9 cellular contexts compared by ENCODE assay signal in the genomic region with DNA sequence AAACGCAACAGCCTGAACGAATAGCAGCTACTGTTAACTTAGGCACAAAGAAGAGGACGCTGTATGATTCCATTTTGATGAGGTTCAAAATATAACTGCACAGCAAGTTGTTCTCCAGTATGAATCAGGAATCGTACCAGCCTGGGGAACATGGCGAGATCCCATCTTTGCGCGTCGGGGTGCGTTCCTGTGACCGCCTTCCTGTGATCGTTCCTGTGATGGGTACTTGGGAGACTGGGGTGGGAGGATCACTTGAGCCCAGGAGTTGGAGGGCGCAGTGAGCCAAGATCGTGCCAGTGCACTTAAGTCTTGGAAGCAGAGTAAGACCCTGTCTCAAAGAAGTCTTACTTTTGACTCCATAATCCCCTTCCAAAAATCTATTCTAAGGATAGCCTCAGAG. TPM values are rescaled to one million over a fixed set of nuclear protein-coding genes. Genes with fewer than 3 reads are reported as not detected.
DNase-seq lines count a peak whose midpoint lies in the region; ATAC-seq and TF ChIP-seq lines count a peak whose summit lies in the region.
"Had no signal": no experiment of that assay in that cellular context is flagged by ENCODE, and none has a peak within 500 bp of the region (broad histone marks: within the 10 kb centered on the region; RNA-seq: fewer than 3 reads in every experiment).

No MANE protein-coding gene starts in this region.

- H3K9me3 Mint-ChIP-seq in HFFc6 = no peaks in the 10 kb centered on the region

- ATAC-seq in HG02973 (IDR thresholded peaks at IDR 0.05; ENCODE audit: unreplicated experiment) = no peak

- no peak overlapping the region for H3K9ac ChIP-seq in fibroblast of lung (ENCODE audit: insufficient read depth, low read length)

- intact Hi-C loops in adrenal gland (cut with DNase I) = loop anchor here in 1 of 2 donors (10.0 kb wide), 1 partner anchor 107 kb away; a partner anchor contains a TSS

- H3K27ac Mint-ChIP-seq in HFFc6 = no peak overlapping the region

- H2AFZ ChIP-seq in fibroblast of lung (ENCODE audit: low read length) = no peak overlapping the region

- H4K20me1 ChIP-seq in fibroblast of lung (ENCODE audit: control insufficient read depth, extremely low read depth, insufficient read depth, low read length) = no peaks in the 10 kb centered on the region

- DNase-seq in HFFc6 (no peak), SJSA1 (ENCODE audit: low read depth in 1 of 2, low spot score in 2 of 2) (no peak), fibroblast of lung (ENCODE audit: low read depth in 2 of 2) (no peak), retinal pigment epithelial cell (ENCODE audit: low read depth) (no peak), adrenal gland (no peak), DMS79 (lab: John Stamatoyannopoulos, UW) (no peak)
- no peak for DNase-seq in activated effector memory CD4-positive, alpha-beta T cell treated with anti-CD3 and anti-CD28 coated beads, Interleukin-2, amount 50 U/mL, for 16 hours

- TF ChIP-seq POLR2A in adrenal gland (IDR thresholded peaks at IDR 0.05) = no peak

- H3K4me3 ChIP-seq in SJSA1 (0 out of 2 replicates have a peak overlapping the region, but pooled peaks have one; percentile 65), fibroblast of lung (replicated peaks in 1 of 4; ENCODE audit: control extremely low read depth in 1 of 4, insufficient read depth in 1 of 4, low read depth in 3 of 4, low read length in 4 of 4) (peak overlapping the region in 2 of 4 experiments; percentile 83 to 99), retinal pigment epithelial cell (ENCODE audit: low read length) (peak overlapping the region; percentile 93), adrenal gland (peak overlapping the region in 1 of 4 donors; percentile 87)

- H3K4me1 Mint-ChIP-seq in HFFc6 (ENCODE audit: low read depth) = peaks cover 28% of the 10 kb centered on the region

- peaks cover 20% of the 10 kb centered on the region for H3K36me3 Mint-ChIP-seq in HFFc6 (ENCODE audit: low read depth)

- peak overlapping the region; percentile 61 for H3K4me2 ChIP-seq in fibroblast of lung (ENCODE audit: extremely low read depth, insufficient read depth, low read length)

- peak overlapping the region; percentile 22; the same call in 1 of the 2 replicates for H3K4me3 Mint-ChIP-seq in HFFc6

- H3K27ac ChIP-seq in SJSA1 (no peak overlapping the region), fibroblast of lung (ENCODE audit: insufficient read depth, low read length) (no peak overlapping the region), adrenal gland (peak overlapping the region in 1 of 5 donors; percentile 97)

- H3K27me3 Mint-ChIP-seq in HFFc6 (ENCODE audit: insufficient read depth) = peaks cover 11% of the 10 kb centered on the region

- 84 to 85% (median 84%) methylated on average over 13 of the region's 13 CpGs for WGBS in adrenal gland, 4 donors

- peaks cover 38% of the 10 kb centered on the region for H3K79me2 ChIP-seq in fibroblast of lung (ENCODE audit: control insufficient read depth, insufficient read depth, low read length)

- H3K9me3 ChIP-seq in SJSA1 (replicated peaks) (no peaks in the 10 kb centered on the region), fibroblast of lung (ENCODE audit: control insufficient read depth, insufficient read depth, low read depth, low read length) (no peaks in the 10 kb centered on the region), adrenal gland (replicated peaks in 1 of 3) (no peaks in the 10 kb centered on the region)

- H3K27me3 ChIP-seq in SJSA1 (replicated peaks) = no peaks in the 10 kb centered on the region
- no peaks in the 10 kb centered on the region for H3K27me3 ChIP-seq in fibroblast of lung (ENCODE audit: control insufficient read depth, insufficient read depth, low read length)
- H3K27me3 ChIP-seq in adrenal gland = no peaks in the 10 kb centered on the region
- H3K27me3 ChIP-seq: cardiac muscle cell had no signal

- H3K36me3 ChIP-seq in SJSA1 = peaks cover 5% of the 10 kb centered on the region
- no peaks in the 10 kb centered on the region for H3K36me3 ChIP-seq in fibroblast of lung (ENCODE audit: control insufficient read depth, insufficient read depth, low read length)
- H3K36me3 ChIP-seq in adrenal gland (replicated peaks in 1 of 2) = no peaks in the 10 kb centered on the region
- H3K36me3 ChIP-seq: cardiac muscle cell had no signal

- H3K4me1 ChIP-seq in SJSA1 (replicated peaks) (peaks cover 10% of the 10 kb centered on the region), fibroblast of lung (ENCODE audit: control insufficient read depth, extremely low read depth, insufficient read depth, low read length) (no peaks in the 10 kb centered on the region), adrenal gland (replicated peaks in 1 of 2) (peaks cover 8 to 27% of the 10 kb centered on the region in 2 donors)

- TF ChIP-seq CTCF in HFFc6 (IDR thresholded peaks at IDR 0.05) (no peak), fibroblast of lung (conservative IDR thresholded peaks at IDR 0.05 in 1 of 2, IDR thresholded peaks at IDR 0.05 in 1 of 2; ENCODE audit: low read depth in 1 of 2, low read length in 2 of 2) (no peak), retinal pigment epithelial cell (conservative IDR thresholded peaks at IDR 0.05; ENCODE audit: low read depth, low read length) (no peak), adrenal gland (IDR thresholded peaks at IDR 0.05) (no peak)

RNA-seq across cellular contexts. Expression of a gene that starts 1.0 kb away (rescaled TPM):
- total RNA-seq in HFFc6 (2021; fragmentation: NEBNext Ultra II Directional; extraction: Animal tissue kit (Norgen Biotek cat#: 25700)) = 10 to 100 TPM; 36.3 to 40.1 (median 39.4) TPM
- total RNA-seq in SJSA1 (2014; rRNA removed; shearing (Covaris generic)) = 19.7 and 36.6 TPM in 2 replicates
- 20.8 and 27.2 TPM in 2 replicates for total RNA-seq in fibroblast of lung
- 28.6 and 31.1 TPM in 2 replicates for polyA plus RNA-seq in fibroblast of lung
- polyA plus RNA-seq in fibroblast of lung (2012) = 18.6 and 20.3 TPM in 2 replicates
- polyA minus RNA-seq in fibroblast of lung (ENCODE audit: low replicate concordance) = 6.6 and 14.4 TPM in 2 replicates
- total RNA-seq in adrenal gland = 10 to 100 TPM; 13.8 to 59.8 (median 42.9) TPM
- 10 to 100 TPM; 15.0 to 42.7 (median 15.1) TPM for polyA plus RNA-seq in adrenal gland

RNA-seq across cellular contexts. Expression of a gene that starts 46.0 kb away (rescaled TPM):
- 10 to 100 TPM; 36.4 to 46.8 (median 41.5) TPM for total RNA-seq in HFFc6 (2021; fragmentation: NEBNext Ultra II Directional; extraction: Animal tissue kit (Norgen Biotek cat#: 25700))
- 25.2 and 25.8 TPM in 2 replicates for total RNA-seq in SJSA1 (2014; rRNA removed; shearing (Covaris generic))
- total RNA-seq in fibroblast of lung (21.8 and 22.9 TPM in 2 replicates), adrenal gland (10 to 100 TPM; 10.9 to 45.3 (median 26.1) TPM)
- polyA plus RNA-seq in fibroblast of lung (22.4 and 32.2 TPM in 2 replicates), adrenal gland (10 to 100 TPM in 2 of 3 donors, 1 to 10 TPM in 1; 9.6 to 28.6 (median 10.5) TPM)
- 21.9 and 31.4 TPM in 2 replicates for polyA plus RNA-seq in fibroblast of lung (2012)
- 20.9 and 29.3 TPM in 2 replicates for polyA minus RNA-seq in fibroblast of lung (ENCODE audit: low replicate concordance)
